In the genomic region with DNA sequence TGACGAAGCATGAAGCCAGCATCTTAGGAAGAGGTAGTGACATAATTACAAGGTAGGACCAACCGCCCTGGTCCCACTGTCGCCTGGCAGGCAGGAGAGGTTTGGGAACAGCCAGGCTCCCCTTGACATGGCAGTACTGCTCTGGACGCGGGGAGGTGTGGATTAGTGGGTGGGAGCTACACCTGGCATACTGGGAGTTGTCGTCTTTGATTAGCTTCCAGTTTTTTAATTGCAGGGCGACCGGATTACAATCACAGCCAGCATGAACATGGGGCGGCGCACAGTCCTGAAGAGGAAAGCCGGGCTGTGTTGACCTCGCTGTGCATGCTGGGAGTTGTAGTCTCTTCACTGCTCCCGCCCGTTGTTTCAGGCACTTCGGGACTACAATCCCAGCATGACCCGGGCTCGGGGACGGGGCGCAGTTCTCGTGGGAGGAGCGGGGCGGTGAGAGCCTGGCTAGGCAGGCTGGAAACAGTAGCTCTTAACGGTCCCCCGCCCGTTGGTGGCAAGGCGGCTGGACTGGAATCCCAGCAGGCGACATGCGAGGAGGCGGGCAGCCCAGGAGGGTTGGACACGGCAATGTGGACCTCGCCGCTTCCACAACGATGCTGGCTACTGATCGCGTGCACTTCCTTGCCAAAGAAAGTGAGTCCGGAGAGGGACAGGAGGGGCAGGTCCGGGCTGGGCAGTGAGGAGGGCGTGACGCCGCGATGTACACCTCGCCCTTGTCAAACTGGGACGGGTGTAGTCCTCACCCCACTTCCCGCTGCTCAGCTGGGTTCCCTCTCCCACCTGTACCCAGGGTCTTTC, we compare ENCODE assay signal across 8 cellular contexts.
DNase-seq lines count a peak whose midpoint lies in the region; ATAC-seq and TF ChIP-seq lines count a peak whose summit lies in the region.

No MANE protein-coding gene starts in this region.

- no peaks in the 10 kb centered on the region; the same call in 1 of the 2 replicates for H3K9me3 ChIP-seq in NT2/D1 (ENCODE audit: insufficient read depth, low read length)
- H3K9me3 ChIP-seq in heart right ventricle, result peaks cover 0 to 75% (median 0%) of the 10 kb centered on the region in 11 donors

- peak; percentile 92 for DNase-seq in D341Med (ENCODE audit: low spot score)
- peak; percentile 38 for DNase-seq in NT2/D1 (ENCODE audit: low read depth, low spot score)
- DNase-seq in activated T-helper 1 cell treated with anti-CD3 and anti-CD28 coated beads, Interleukin-2, amount 50 U/mL, for 16 hours (ENCODE audit: low read depth in 1 of 2, low spot score in 1 of 2), result peak; percentile 67 to 76
- DNase-seq in heart right ventricle, result peak; percentile 88 to 98
- DNase-seq in stimulated activated CD4-positive, alpha-beta T cell treated with anti-CD3 and anti-CD28 coated beads, Interleukin-12 subunit alpha, Interleukin-12 subunit beta, amount 100 ng/mL, for 4 hours, result peak; percentile 85
- no peak for DNase-seq in NCI-H226

- TF ChIP-seq CTCF in heart right ventricle (IDR thresholded peaks at IDR 0.05), result peak in 2 of 9 donors; percentile 3 to 18

- H3K27me3 ChIP-seq in NT2/D1 (ENCODE audit: insufficient read depth, insufficient read length) (peaks cover 3% of the 10 kb centered on the region), heart right ventricle (no peaks in the 10 kb centered on the region)

- no peak overlapping the region for H3K9ac ChIP-seq in NT2/D1 (ENCODE audit: insufficient read length, low read depth)

- 1 to 24% methylated on average over 39 to 44 of the region's 44 CpGs for WGBS in heart right ventricle, 2 donors

- intact Hi-C loops in heart right ventricle (cut with DNase I), result loop anchor here in 4 of 10 donors (1.0 to 10.0 kb wide), 3 partner anchors 25 to 404 kb away; no protein-coding TSS in a partner anchor

- H3K27ac ChIP-seq in heart right ventricle, result peak overlapping the region in 8 of 10 donors; percentile 1 to 62 (median 34)

- H3K4me1 ChIP-seq in NT2/D1 (ENCODE audit: insufficient read depth, insufficient read length) (no peaks in the 10 kb centered on the region), heart right ventricle (peaks cover 0 to 12% (median 0%) of the 10 kb centered on the region in 9 donors)

- no peaks in the 10 kb centered on the region for H3K36me3 ChIP-seq in NT2/D1 (ENCODE audit: insufficient read depth, insufficient read length, low read length)
- no peaks in the 10 kb centered on the region for H3K36me3 ChIP-seq in heart right ventricle

- H3K4me3 ChIP-seq in NT2/D1 (ENCODE audit: insufficient read length, low read depth) (no peak overlapping the region), heart right ventricle (peak overlapping the region; percentile 51 to 86 (median 70))

- ATAC-seq in heart right ventricle (peak; percentile 99 to 100 (median 99)), HG02759 (IDR thresholded peaks at IDR 0.05; ENCODE audit: unreplicated experiment) (no peak), GM18520 (IDR thresholded peaks at IDR 0.05; ENCODE audit: unreplicated experiment) (no peak)

Comparison
In these comparisons a context has a peak if more than half of its experiments do, and no peak if none do; other contexts are left out.
1. ATAC-seq: peak in heart right ventricle (8 of 8); none in HG02759 (single experiment) and GM18520 (single experiment).